Comparison of ENCODE assay signal across 1 cellular context in genomic region chr19:45881909-45882528, GRCh38.
TF ChIP-seq lines count a peak whose summit lies in the region.

No MANE protein-coding gene starts in this region.

TF ChIP-seq in HepG2, 621 proteins besides CTCF, POLR2A, EP300 and RAD21 (continued from another document):
- TF ChIP-seq HDAC1 (CRISPR knock-in tag; IDR thresholded peaks at IDR 0.05) (peak; percentile 73), ZNF670 (CRISPR knock-in tag; IDR thresholded peaks at IDR 0.05; ENCODE audit: borderline replicate concordance) (no peak), HOXD1 (CRISPR knock-in tag; IDR thresholded peaks at IDR 0.05) (0 out of 2 replicates have a peak, but pooled peaks have one; percentile 38), HMG20B (CRISPR knock-in tag; conservative IDR thresholded peaks at IDR 0.05) (no peak), HNRNPLL (IDR thresholded peaks at IDR 0.05; ENCODE audit: low read depth, low read length, poor library complexity, severe bottlenecking) (no peak)
